ENCODE assay signal across 8 cellular contexts in genomic region chrX:66728818-66729271, GRCh38.
DNase-seq lines count a peak whose midpoint lies in the region; ATAC-seq and TF ChIP-seq lines count a peak whose summit lies in the region.

No MANE protein-coding gene starts in this region.

- TF ChIP-seq POLR2A in HCT116 (IDR thresholded peaks at IDR 0.05; ENCODE audit: borderline replicate concordance, extremely low read depth, insufficient read depth, insufficient read length) = no peak

- BruUV-seq in HCT116 (replicated peaks; lab: Mats Ljungman, UMichigan) = no TSS peak

- H3K27me3 Mint-ChIP-seq in activated CD4-positive, alpha-beta memory T cell treated with anti-CD3 and anti-CD28 coated beads, Interleukin-2, amount 10 ng/mL, durations not matched to agents 7 days and 5 days = no peaks in the 10 kb centered on the region
- no peaks in the 10 kb centered on the region for H3K27me3 Mint-ChIP-seq in mesothelial cell of epicardium (ENCODE audit: low read depth)

- peaks cover 2% of the 10 kb centered on the region for H3K4me1 Mint-ChIP-seq in activated CD4-positive, alpha-beta memory T cell treated with anti-CD3 and anti-CD28 coated beads, Interleukin-2, amount 10 ng/mL, durations not matched to agents 7 days and 5 days
- H3K4me1 Mint-ChIP-seq in mesothelial cell of epicardium = peaks cover 2% of the 10 kb centered on the region

- H3K9me3 Mint-ChIP-seq in activated CD4-positive, alpha-beta memory T cell treated with anti-CD3 and anti-CD28 coated beads, Interleukin-2, amount 10 ng/mL, durations not matched to agents 7 days and 5 days = no peaks in the 10 kb centered on the region
- peaks cover 22% of the 10 kb centered on the region for H3K9me3 Mint-ChIP-seq in mesothelial cell of epicardium

- POLR2A ChIA-PET in HCT116 (lab: Charles Lee) = no interaction called here
- POLR2A ChIA-PET in activated CD4-positive, alpha-beta memory T cell treated with anti-CD3 and anti-CD28 coated beads, Interleukin-2, amount 10 ng/mL, durations not matched to agents 7 days and 5 days (lab: Charles Lee) = no interaction called here

- CTCF ChIA-PET in HCT116 (lab: Charles Lee) = no interaction called here
- CTCF ChIA-PET in activated CD4-positive, alpha-beta memory T cell treated with anti-CD3 and anti-CD28 coated beads, Interleukin-2, amount 10 ng/mL, durations not matched to agents 7 days and 5 days (lab: Charles Lee) = interaction anchor here (0.7 to 2.3 kb wide), 13 partner anchors 11 to 1200 kb away, joined by 3 to 5 read pairs (median 3); no protein-coding TSS in a partner anchor

- H3K4me2 ChIP-seq in HCT116 (ENCODE audit: low read length) = no peak overlapping the region

- no peak overlapping the region for H3K27ac ChIP-seq in HCT116 (ENCODE audit: low read depth, low read length)
- peak overlapping the region; percentile 60 for H3K27ac ChIP-seq in effector memory CD4-positive, alpha-beta T cell (ENCODE audit: insufficient read depth, low read length, poor library complexity, severe bottlenecking)

- no peak overlapping the region for H2AFZ ChIP-seq in HCT116 (ENCODE audit: low read depth, low read length, poor library complexity, severe bottlenecking)

- no peaks in the 10 kb centered on the region for H3K79me2 ChIP-seq in HCT116 (ENCODE audit: insufficient read depth, low read length)

- TF ChIP-seq RAD21 in HCT116 (IDR thresholded peaks at IDR 0.05; ENCODE audit: low read depth) = peak; percentile 12; the same call in 1 of the 2 replicates

- H3K4me3 ChIP-seq in GM06990 (replicated peaks; ENCODE audit: low read depth, low read length) (peak overlapping the region; percentile 41; the same call in 1 of the 2 replicates), HCT116 (replicated peaks in 1 of 2; ENCODE audit: low read depth in 1 of 2, low read length in 2 of 2) (no peak overlapping the region)
- H3K4me3 ChIP-seq in effector memory CD4-positive, alpha-beta T cell (ENCODE audit: insufficient read depth, low read depth, low read length, poor library complexity, severe bottlenecking) = peak overlapping the region; percentile 52

- no peaks in the 10 kb centered on the region for H4K20me1 ChIP-seq in HCT116 (ENCODE audit: insufficient read depth)

- intact Hi-C loops in HCT116 (cut with micrococcal nuclease) = no loop called here

- peak overlapping the region; percentile 87 for H3K27ac Mint-ChIP-seq in activated CD4-positive, alpha-beta memory T cell treated with anti-CD3 and anti-CD28 coated beads, Interleukin-2, amount 10 ng/mL, durations not matched to agents 7 days and 5 days
- peak overlapping the region; percentile 96 for H3K27ac Mint-ChIP-seq in mesothelial cell of epicardium

- H3K9me2 ChIP-seq in HCT116 (ENCODE audit: insufficient read depth) = no peaks in the 10 kb centered on the region

- no peaks in the 10 kb centered on the region for H3K9me3 ChIP-seq in HCT116 (ENCODE audit: control insufficient read depth in 1 of 2, insufficient read depth in 1 of 2, low read depth in 1 of 2, low read length in 2 of 2)
- H3K9me3 ChIP-seq in effector memory CD4-positive, alpha-beta T cell (ENCODE audit: control insufficient read depth, low read length) = no peaks in the 10 kb centered on the region

- DNase-seq in GM06990 (ENCODE audit: extremely low read depth, insufficient read length) (peak; percentile 16), HCT116 (ENCODE audit: low read depth, low spot score) (no peak), NCI-H1930 (lab: John Stamatoyannopoulos, UW) (peak; percentile 0), mesothelial cell of epicardium (ENCODE audit: low spot score in 2 of 2, unreplicated experiment in 2 of 2) (peak; percentile 24 to 60), NCI-H1436 treated with DMSO at 0.1 percent for 48 hours (lab: John Stamatoyannopoulos, UW) (no peak)
- DNase-seq in activated CD4-positive, alpha-beta memory T cell treated with anti-CD3 and anti-CD28 coated beads, Interleukin-2, amount 10 ng/mL, durations not matched to agents 7 days and 5 days = peak; percentile 55
- peak; percentile 4 to 27 (median 22) for DNase-seq in effector memory CD4-positive, alpha-beta T cell
- peak; percentile 3 to 5 for DNase-seq in stimulated activated CD8-positive, alpha-beta memory T cell treated with anti-CD3 and anti-CD28 coated beads, Interleukin-2, amount 100 ng/mL, for 48 hours (ENCODE audit: low read depth in 2 of 2)

- RAD21 ChIA-PET in HCT116 (lab: Charles Lee; ENCODE audit: low non-redundant PET in 1 of 2, low total read pairs in 2 of 2, uncharacterized antibody in 2 of 2, unreplicated experiment in 2 of 2) = no interaction called here

- H3K9ac ChIP-seq in HCT116 (ENCODE audit: low read length) = no peak overlapping the region

- H3K27me3 ChIP-seq in GM06990 (replicated peaks; ENCODE audit: control insufficient read depth, insufficient read depth, low read length) (no peaks in the 10 kb centered on the region), HCT116 (ENCODE audit: insufficient read depth, low read length) (no peaks in the 10 kb centered on the region)
- no peaks in the 10 kb centered on the region for H3K27me3 ChIP-seq in effector memory CD4-positive, alpha-beta T cell (replicated peaks; ENCODE audit: control insufficient read depth, insufficient read depth, low read length, poor library complexity, severe bottlenecking)

- no peak for ATAC-seq in HCT116

- peak overlapping the region; percentile 86 for H3K4me3 Mint-ChIP-seq in activated CD4-positive, alpha-beta memory T cell treated with anti-CD3 and anti-CD28 coated beads, Interleukin-2, amount 10 ng/mL, durations not matched to agents 7 days and 5 days
- H3K4me3 Mint-ChIP-seq in mesothelial cell of epicardium = peak overlapping the region; percentile 96

- H3K4me1 ChIP-seq in HCT116 (ENCODE audit: control insufficient read depth in 1 of 2, insufficient read depth in 2 of 2, low read length in 2 of 2) = no peaks in the 10 kb centered on the region
- H3K4me1 ChIP-seq in effector memory CD4-positive, alpha-beta T cell (ENCODE audit: control insufficient read depth, insufficient read depth, low read length, poor library complexity, severe bottlenecking) = no peaks in the 10 kb centered on the region

- TF ChIP-seq CTCF in GM06990 (IDR thresholded peaks at IDR 0.05; ENCODE audit: insufficient read depth, low read length, poor library complexity, severe bottlenecking) (peak; percentile 52), HCT116 (IDR thresholded peaks at IDR 0.05 in 2 of 3, conservative IDR thresholded peaks at IDR 0.05 in 1 of 3; ENCODE audit: borderline replicate concordance in 1 of 3, insufficient read depth in 1 of 3, low read depth in 2 of 3, low read length in 2 of 3) (peak in 2 of 3 experiments; percentile 40 to 49; a peak in 3 of 6 replicates), mesothelial cell of epicardium (IDR thresholded peaks at IDR 0.05; ENCODE audit: unreplicated experiment) (peak; percentile 83)

- H3K36me3 ChIP-seq in GM06990 (ENCODE audit: control insufficient read depth, insufficient read depth, low read length) = no peaks in the 10 kb centered on the region
- H3K36me3 ChIP-seq in HCT116 (ENCODE audit: control insufficient read depth in 1 of 2, insufficient read depth in 2 of 2, low read length in 2 of 2) = no peaks in the 10 kb centered on the region
- no peaks in the 10 kb centered on the region for H3K36me3 ChIP-seq in effector memory CD4-positive, alpha-beta T cell (ENCODE audit: control insufficient read depth, insufficient read depth, low read length)

- H3K36me3 Mint-ChIP-seq in activated CD4-positive, alpha-beta memory T cell treated with anti-CD3 and anti-CD28 coated beads, Interleukin-2, amount 10 ng/mL, durations not matched to agents 7 days and 5 days (ENCODE audit: low read depth) = no peaks in the 10 kb centered on the region
- H3K36me3 Mint-ChIP-seq in mesothelial cell of epicardium = no peaks in the 10 kb centered on the region

TF ChIP-seq in HCT116, 20 proteins besides CTCF, POLR2A, EP300 and RAD21 (continues in another document):
- TF ChIP-seq YY1 (IDR thresholded peaks at IDR 0.05; ENCODE audit: extremely low read depth, insufficient replicate concordance, low read depth, low read length) = no peak
- no peak for TF ChIP-seq ZNF274 (IDR thresholded peaks at IDR 0.05; ENCODE audit: low read depth, low read length)
- no peak for TF ChIP-seq EGR1 (IDR thresholded peaks at IDR 0.05; ENCODE audit: low read depth)
- TF ChIP-seq FOSL1 (IDR thresholded peaks at IDR 0.05; ENCODE audit: low read depth) = no peak
- no peak for TF ChIP-seq EZH2 (IDR thresholded peaks at IDR 0.05)
- no peak for TF ChIP-seq ZFX (IDR thresholded peaks at IDR 0.05)
- no peak for TF ChIP-seq TCF7L2 (IDR thresholded peaks at IDR 0.05; ENCODE audit: borderline replicate concordance, extremely low read depth, insufficient read depth, insufficient read length)
- no peak for TF ChIP-seq ATF3 (IDR thresholded peaks at IDR 0.05)
- no peak for TF ChIP-seq REST (IDR thresholded peaks at IDR 0.05; ENCODE audit: low read depth)
- no peak for TF ChIP-seq POLR2AphosphoS5 (IDR thresholded peaks at IDR 0.05; ENCODE audit: low read depth, low read length)
- no peak for TF ChIP-seq SIN3A (IDR thresholded peaks at IDR 0.05; ENCODE audit: low read depth)

Comparison
In these comparisons a context has a peak if more than half of its experiments do, and no peak if none do; other contexts are left out.
1. DNase-seq: peak in GM06990 (single experiment), NCI-H1930 (2 of 2), activated CD4-positive, alpha-beta memory T cell treated with anti-CD3 and anti-CD28 coated beads, Interleukin-2, amount 10 ng/mL, durations not matched to agents 7 days and 5 days (single experiment), effector memory CD4-positive, alpha-beta T cell (3 of 3), mesothelial cell of epicardium (2 of 2) and stimulated activated CD8-positive, alpha-beta memory T cell treated with anti-CD3 and anti-CD28 coated beads, Interleukin-2, amount 100 ng/mL, for 48 hours (2 of 2); none in HCT116 (single experiment) and NCI-H1436 treated with DMSO at 0.1 percent for 48 hours (single experiment).
2. H3K4me3 ChIP-seq: peak in GM06990 (single experiment) and effector memory CD4-positive, alpha-beta T cell (single experiment); none in HCT116 (0 of 2).
3. Peak in every context shown above with its lines, with median percentiles within 50 percentile points of each other: CTCF ChIP-seq.